Comparison of ENCODE assay signal across 8 cellular contexts in the genomic region with DNA sequence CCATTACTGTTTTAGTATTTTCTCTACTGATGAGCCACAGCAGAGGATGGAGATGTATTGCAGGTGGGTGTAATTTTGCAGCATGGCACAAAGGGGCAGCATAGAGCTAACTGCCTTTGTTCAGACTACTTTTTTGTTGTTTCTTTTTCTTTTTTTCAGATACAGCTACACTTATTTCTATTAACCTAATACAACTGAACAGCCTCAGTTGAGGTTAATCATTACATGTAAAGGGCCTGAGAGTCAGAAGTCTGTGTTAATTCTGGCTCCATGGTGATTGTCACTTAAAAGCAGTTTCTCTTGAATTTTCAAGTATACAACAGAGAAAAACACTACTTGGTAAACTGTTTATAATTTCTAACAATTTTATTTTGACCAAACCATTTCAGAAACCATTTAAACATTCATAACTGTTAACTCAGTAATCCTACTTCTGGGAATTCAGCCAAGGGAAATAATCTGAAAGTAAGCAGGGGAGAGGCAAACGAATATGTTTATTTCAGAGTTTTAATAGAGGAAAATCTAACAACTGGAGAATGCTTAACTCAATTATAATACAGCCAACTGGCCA. TPM values are rescaled to one million over a fixed set of nuclear protein-coding genes. Genes with fewer than 3 reads are reported as not detected.
A peak's percentile ranks its signal among the peaks of the same experiment; 100 is the strongest.
DNase-seq lines count a peak whose midpoint lies in the region; ATAC-seq and FAIRE-seq lines count a peak whose summit lies in the region.

No MANE protein-coding gene starts in this region.

- H3K27me3 ChIP-seq in right cardiac atrium (ENCODE audit: control insufficient read depth, insufficient read depth) (no peaks in the 10 kb centered on the region), small intestine (ENCODE audit: control insufficient read depth in 2 of 2, insufficient read depth in 2 of 2, low read length in 2 of 2) (no peaks in the 10 kb centered on the region)

- no peak overlapping the region for H3K27ac ChIP-seq in right cardiac atrium (ENCODE audit: low read length)
- no peak overlapping the region for H3K27ac ChIP-seq in small intestine (ENCODE audit: low read depth in 1 of 2, low read length in 1 of 2)

- DNase-seq in ACHN (peak; percentile 51), ELR (ENCODE audit: low read depth) (peak; percentile 60), NCI-H748 (lab: John Stamatoyannopoulos, UW; ENCODE audit: unreplicated experiment) (peak; percentile 15), amniotic stem cell (lab: John Stamatoyannopoulos, UW) (peak; percentile 25), right cardiac atrium (no peak), small intestine (peak; percentile 60)

- peak; percentile 71 for ATAC-seq in HG02642 (IDR thresholded peaks at IDR 0.05; ENCODE audit: poor library complexity, unreplicated experiment)
- ATAC-seq in right cardiac atrium = peak; percentile 55 to 66
- no peak for ATAC-seq in GM21576 (IDR thresholded peaks at IDR 0.05; ENCODE audit: unreplicated experiment)

- peaks cover 0 to 3% of the 10 kb centered on the region in 2 donors for H3K36me3 ChIP-seq in small intestine (ENCODE audit: control insufficient read depth in 2 of 2, insufficient read depth in 2 of 2, low read length in 2 of 2)

- H3K4me3 ChIP-seq in right cardiac atrium (ENCODE audit: low read length) (no peak overlapping the region), small intestine (ENCODE audit: low read depth in 1 of 2, low read length in 2 of 2) (no peak overlapping the region)

- in situ Hi-C loops in ACHN (cut with HindIII; ENCODE audit: low pct_ligation_motif_present, low pct_unique_long_range_greater_than_20kb, low sequenced_read_pairs) = no loop called here

- intact Hi-C loops in right cardiac atrium (cut with DNase I) = no loop called here

- H3K4me1 ChIP-seq in right cardiac atrium (ENCODE audit: control insufficient read depth, insufficient read depth, low read length) (no peaks in the 10 kb centered on the region), small intestine (ENCODE audit: control insufficient read depth in 2 of 2, insufficient read depth in 1 of 2, low read depth in 1 of 2, low read length in 1 of 2) (peaks cover 0 to 3% of the 10 kb centered on the region in 2 donors)

- no peak for FAIRE-seq in small intestine (lab: Jason Lieb, UNC)

- no peaks in the 10 kb centered on the region for H3K9me3 ChIP-seq in right cardiac atrium (ENCODE audit: control insufficient read depth, low read length)
- no peaks in the 10 kb centered on the region for H3K9me3 ChIP-seq in small intestine (ENCODE audit: control insufficient read depth, low read depth)

- WGBS in right cardiac atrium = 17% methylated on average over 1 of the region's 1 CpG
- 15 to 32% (median 26%) methylated on average over 1 of the region's 1 CpG for WGBS in small intestine, 3 donors

RNA-seq across cellular contexts. Expression of gene PPEF2, which starts 13.9 kb away (rescaled TPM):
- not detected for total RNA-seq in right cardiac atrium
- polyA plus RNA-seq in right cardiac atrium (not detected), small intestine (not detected)

RNA-seq across cellular contexts. Expression of gene NAAA, which starts 24.6 kb away (rescaled TPM):
- 10 to 100 TPM; 15.3 to 18.4 (median 16.4) TPM for total RNA-seq in right cardiac atrium
- 12.7 TPM for polyA plus RNA-seq in right cardiac atrium
- polyA plus RNA-seq in small intestine = 10 to 100 TPM; 11.4 to 26.8 (median 19.7) TPM

Comparison
In these comparisons a context has a peak if more than half of its experiments do, and no peak if none do; other contexts are left out.
1. DNase-seq: peak in ACHN (single experiment), ELR (single experiment), NCI-H748 (single experiment), amniotic stem cell (single experiment) and small intestine (single experiment); none in right cardiac atrium (0 of 3).